In genomic region chr4:152850377-152850776, GRCh38 we compare ENCODE assay signal across 8 cellular contexts.
A peak's percentile ranks its signal among the peaks of the same experiment; 100 is the strongest.
DNase-seq lines count a peak whose midpoint lies in the region; ATAC-seq and TF ChIP-seq lines count a peak whose summit lies in the region.

No MANE protein-coding gene starts in this region.

- H3K27me3 Mint-ChIP-seq in activated CD4-positive, alpha-beta memory T cell treated with anti-CD3 and anti-CD28 coated beads, Interleukin-2, amount 10 ng/mL, durations not matched to agents 7 days and 5 days: no peaks in the 10 kb centered on the region

- ATAC-seq in DND-41 (ENCODE audit: insufficient read depth, low read depth): peak; percentile 70

- H3K36me3 Mint-ChIP-seq in activated CD4-positive, alpha-beta memory T cell treated with anti-CD3 and anti-CD28 coated beads, Interleukin-2, amount 10 ng/mL, durations not matched to agents 7 days and 5 days (ENCODE audit: low read depth): peaks cover 14% of the 10 kb centered on the region

- H3K27ac ChIP-seq in DND-41 (ENCODE audit: low read length): no peak overlapping the region

- H3K36me3 ChIP-seq in DND-41 (ENCODE audit: insufficient read depth, low read length): no peaks in the 10 kb centered on the region

- CTCF ChIA-PET in activated CD4-positive, alpha-beta memory T cell treated with anti-CD3 and anti-CD28 coated beads, Interleukin-2, amount 10 ng/mL, durations not matched to agents 7 days and 5 days (lab: Charles Lee): interaction anchor here (5.0 kb wide), 1 partner anchor 277 kb away, joined by 59 read pairs; no protein-coding TSS in a partner anchor

- H4K20me1 ChIP-seq in DND-41 (ENCODE audit: insufficient read depth, low read length): no peaks in the 10 kb centered on the region

- H3K79me2 ChIP-seq in DND-41 (ENCODE audit: insufficient read depth, low read length): no peaks in the 10 kb centered on the region

- peaks cover 19% of the 10 kb centered on the region for H3K9me3 Mint-ChIP-seq in activated CD4-positive, alpha-beta memory T cell treated with anti-CD3 and anti-CD28 coated beads, Interleukin-2, amount 10 ng/mL, durations not matched to agents 7 days and 5 days

- TF ChIP-seq CTCF in DND-41 (IDR thresholded peaks at IDR 0.05; ENCODE audit: borderline replicate concordance, extremely low read depth, low read length, poor library complexity, severe bottlenecking): no peak

- H2AFZ ChIP-seq in DND-41 (ENCODE audit: low read depth, low read length): no peak overlapping the region

- peaks cover 9% of the 10 kb centered on the region for H3K4me1 ChIP-seq in DND-41 (ENCODE audit: insufficient read depth, low read length)

- POLR2A ChIA-PET in activated CD4-positive, alpha-beta memory T cell treated with anti-CD3 and anti-CD28 coated beads, Interleukin-2, amount 10 ng/mL, durations not matched to agents 7 days and 5 days (lab: Charles Lee): no interaction called here

- no peak overlapping the region for H3K27ac Mint-ChIP-seq in activated CD4-positive, alpha-beta memory T cell treated with anti-CD3 and anti-CD28 coated beads, Interleukin-2, amount 10 ng/mL, durations not matched to agents 7 days and 5 days

- H3K4me3 Mint-ChIP-seq in activated CD4-positive, alpha-beta memory T cell treated with anti-CD3 and anti-CD28 coated beads, Interleukin-2, amount 10 ng/mL, durations not matched to agents 7 days and 5 days: no peak overlapping the region

- DNase-seq in DND-41 (peak; percentile 41), HK-2 (ENCODE audit: unreplicated experiment) (peak; percentile 62), iPS DF 19.7 (ENCODE audit: low read depth, low spot score) (peak; percentile 90), NCI-H1092 (lab: John Stamatoyannopoulos, UW) (no peak), NCI-H2196 (lab: John Stamatoyannopoulos, UW; ENCODE audit: unreplicated experiment) (no peak), HuH-7 (ENCODE audit: low spot score) (no peak)
- peak; percentile 34 for DNase-seq in activated CD4-positive, alpha-beta memory T cell treated with anti-CD3 and anti-CD28 coated beads, Interleukin-2, amount 10 ng/mL, durations not matched to agents 7 days and 5 days
- DNase-seq in stimulated activated CD8-positive, alpha-beta memory T cell treated with anti-CD3 and anti-CD28 coated beads, Interleukin-7, amount 100 ng/mL, for 4 hours (ENCODE audit: low read depth in 2 of 2): peak; percentile 24 to 36

- no peaks in the 10 kb centered on the region for H3K27me3 ChIP-seq in DND-41 (ENCODE audit: insufficient read depth, low read length, poor library complexity)

- peaks cover 15% of the 10 kb centered on the region for H3K4me1 Mint-ChIP-seq in activated CD4-positive, alpha-beta memory T cell treated with anti-CD3 and anti-CD28 coated beads, Interleukin-2, amount 10 ng/mL, durations not matched to agents 7 days and 5 days

- H3K9me3 ChIP-seq in DND-41 (ENCODE audit: insufficient read depth, low read length, severe bottlenecking): peaks cover 9% of the 10 kb centered on the region

- H3K9ac ChIP-seq in DND-41 (ENCODE audit: low read depth, low read length): no peak overlapping the region

- H3K4me3 ChIP-seq in DND-41 (ENCODE audit: low read depth in 1 of 2, low read length in 2 of 2): no peak overlapping the region

- H3K4me2 ChIP-seq in DND-41 (ENCODE audit: insufficient read depth, low read length): no peak overlapping the region

Comparison
In these comparisons a context has a peak if more than half of its experiments do, and no peak if none do; other contexts are left out.
1. DNase-seq: peak in DND-41 (single experiment), HK-2 (single experiment), activated CD4-positive, alpha-beta memory T cell treated with anti-CD3 and anti-CD28 coated beads, Interleukin-2, amount 10 ng/mL, durations not matched to agents 7 days and 5 days (single experiment), iPS DF 19.7 (single experiment) and stimulated activated CD8-positive, alpha-beta memory T cell treated with anti-CD3 and anti-CD28 coated beads, Interleukin-7, amount 100 ng/mL, for 4 hours (2 of 2); none in NCI-H1092 (single experiment), NCI-H2196 (single experiment) and HuH-7 (single experiment).